ENCODE assay signal across 8 cellular contexts in genomic region chr4:155666701-155667537, GRCh38. TPM values are rescaled to one million over a fixed set of nuclear protein-coding genes. Genes with fewer than 3 reads are reported as not detected.
DNase-seq lines count a peak whose midpoint lies in the region; ATAC-seq and TF ChIP-seq lines count a peak whose summit lies in the region.

Gene GUCY1A1 (plus strand): TSS chr4:155666848. CDS start chr4:155696868, 30,020 bp downstream.

- peak within 1 kb of the TSS; percentile 38 for H3K27ac Mint-ChIP-seq in activated naive CD8-positive, alpha-beta T cell treated with anti-CD3 and anti-CD28 coated beads, Interleukin-2, amount 50 U/mL, for 24 hours

- peaks cover 52% of the 10 kb centered on the region for H3K27me3 Mint-ChIP-seq in activated naive CD8-positive, alpha-beta T cell treated with anti-CD3 and anti-CD28 coated beads, Interleukin-2, amount 50 U/mL, for 24 hours

- H3K36me3 ChIP-seq in MM.1S (replicated peaks; ENCODE audit: insufficient read depth, low read length) = no peaks in the 10 kb centered on the region; the same call in 1 of the 2 replicates
- H3K36me3 ChIP-seq in left ventricle myocardium inferior = no peaks in the 10 kb centered on the region
- no peaks in the 10 kb centered on the region for H3K36me3 ChIP-seq in ovary

- H3K27ac ChIP-seq in MM.1S (ENCODE audit: low read length) (peak within 1 kb of the TSS; percentile 88), left ventricle myocardium inferior (replicated peaks) (peak within 1 kb of the TSS; percentile 97), ovary (peak within 1 kb of the TSS; percentile 11 to 33)

- H3K79me2 ChIP-seq in MM.1S (ENCODE audit: low read length) = peaks cover 42% of the 10 kb centered on the region

- H3K4me1 Mint-ChIP-seq in activated naive CD8-positive, alpha-beta T cell treated with anti-CD3 and anti-CD28 coated beads, Interleukin-2, amount 50 U/mL, for 24 hours = peaks cover 16% of the 10 kb centered on the region

- peak within 1 kb of the TSS; percentile 84 for H2AFZ ChIP-seq in MM.1S (ENCODE audit: low read length)

- H3K9ac ChIP-seq in MM.1S (ENCODE audit: low read length) = peak within 1 kb of the TSS; percentile 88

- peak; percentile 78 for DNase-seq in GM12865 (ENCODE audit: low read depth)
- peak; percentile 80 for DNase-seq in MM.1S
- DNase-seq in activated naive CD8-positive, alpha-beta T cell treated with anti-CD3 and anti-CD28 coated beads, Interleukin-2, amount 50 U/mL, for 24 hours = peak; percentile 23
- DNase-seq in left ventricle myocardium inferior = peak; percentile 28
- DNase-seq in ovary = peak in 2 of 5 donors; percentile 20 to 22
- DNase-seq in DMS153 treated with DMSO at 0.1 percent for 48 hours (lab: John Stamatoyannopoulos, UW; ENCODE audit: unreplicated experiment) = no peak
- no peak for DNase-seq in OCI-M2 (lab: John Stamatoyannopoulos, UW; ENCODE audit: unreplicated experiment)

- peak within 1 kb of the TSS; percentile 95 for H3K4me2 ChIP-seq in MM.1S (ENCODE audit: low read depth, low read length)

- H3K9me2 ChIP-seq in MM.1S (replicated peaks; ENCODE audit: insufficient read depth, low read length) = no peaks in the 10 kb centered on the region

- H3K4me3 ChIP-seq in GM12865 (ENCODE audit: low read depth, low read length) (peak within 1 kb of the TSS; percentile 76), MM.1S (ENCODE audit: low read length) (peak within 1 kb of the TSS; percentile 86), left ventricle myocardium inferior (peak within 1 kb of the TSS; percentile 85), ovary (peak within 1 kb of the TSS; percentile 55)

- WGBS in ovary, 3 donors = 1 to 2% (median 1%) methylated on average over 47 to 49 of the region's 49 CpGs

- peak; percentile 66 for ATAC-seq in GM21723 (IDR thresholded peaks at IDR 0.05; ENCODE audit: unreplicated experiment)
- ATAC-seq in activated naive CD8-positive, alpha-beta T cell treated with anti-CD3 and anti-CD28 coated beads, Interleukin-2, amount 50 U/mL, for 24 hours = peak; percentile 39

- H3K9me3 Mint-ChIP-seq in activated naive CD8-positive, alpha-beta T cell treated with anti-CD3 and anti-CD28 coated beads, Interleukin-2, amount 50 U/mL, for 24 hours = no peaks in the 10 kb centered on the region

- no peak for TF ChIP-seq POLR2A in ovary (IDR thresholded peaks at IDR 0.05)

- intact Hi-C loops in left ventricle myocardium inferior (cut with micrococcal nuclease) = no loop called here
- intact Hi-C loops in ovary (cut with DNase I) = no loop called here

- peak within 1 kb of the TSS; percentile 77 for H3K4me3 Mint-ChIP-seq in activated naive CD8-positive, alpha-beta T cell treated with anti-CD3 and anti-CD28 coated beads, Interleukin-2, amount 50 U/mL, for 24 hours

- no peaks in the 10 kb centered on the region for H3K9me3 ChIP-seq in MM.1S (replicated peaks; ENCODE audit: insufficient read depth, low read length)
- no peaks in the 10 kb centered on the region for H3K9me3 ChIP-seq in left ventricle myocardium inferior (replicated peaks)
- H3K9me3 ChIP-seq in ovary = no peaks in the 10 kb centered on the region

- H3K36me3 Mint-ChIP-seq in activated naive CD8-positive, alpha-beta T cell treated with anti-CD3 and anti-CD28 coated beads, Interleukin-2, amount 50 U/mL, for 24 hours (ENCODE audit: low read depth) = no peaks in the 10 kb centered on the region

- peaks cover 17% of the 10 kb centered on the region for H3F3A ChIP-seq in MM.1S (ENCODE audit: insufficient read depth, low read length)

- H3K27me3 ChIP-seq in MM.1S (replicated peaks; ENCODE audit: insufficient read depth, low read length) (no peaks in the 10 kb centered on the region), left ventricle myocardium inferior (ENCODE audit: low read depth) (peaks cover 3% of the 10 kb centered on the region), ovary (no peaks in the 10 kb centered on the region)

- no peaks in the 10 kb centered on the region for H4K20me1 ChIP-seq in MM.1S (ENCODE audit: insufficient read depth, low read length)

- TF ChIP-seq CTCF in GM12865 (IDR thresholded peaks at IDR 0.05; ENCODE audit: insufficient read depth, low read depth, low read length, missing control alignments) (no peak), MM.1S (IDR thresholded peaks at IDR 0.05; ENCODE audit: low read length) (peak; percentile 26; the same call in 1 of the 2 replicates), left ventricle myocardium inferior (IDR thresholded peaks at IDR 0.05; ENCODE audit: borderline replicate concordance) (no peak), ovary (IDR thresholded peaks at IDR 0.05) (no peak)

- TF ChIP-seq EP300 in ovary (IDR thresholded peaks at IDR 0.05) = no peak

- peaks cover 14% of the 10 kb centered on the region; the same call in 1 of the 2 replicates for H3K4me1 ChIP-seq in MM.1S (ENCODE audit: low read length)
- peaks cover 44% of the 10 kb centered on the region for H3K4me1 ChIP-seq in left ventricle myocardium inferior
- H3K4me1 ChIP-seq in ovary (ENCODE audit: insufficient read depth) = no peaks in the 10 kb centered on the region

RNA-seq across cellular contexts. Expression of gene GUCY1A1, which starts in this region (rescaled TPM):
- total RNA-seq in left ventricle myocardium inferior (43.0 TPM), ovary (10 to 100 TPM in 1 of 7 donors, 1 to 10 TPM in 6; 3.0 to 12.1 (median 6.2) TPM)
- 10 to 100 TPM in 1 of 2 donors, 1 to 10 TPM in 1; 6.4 to 26.9 TPM for polyA plus RNA-seq in ovary

Comparison
In these comparisons a context has a peak if more than half of its experiments do, and no peak if none do; other contexts are left out.
1. DNase-seq: peak in GM12865 (single experiment), MM.1S (single experiment), activated naive CD8-positive, alpha-beta T cell treated with anti-CD3 and anti-CD28 coated beads, Interleukin-2, amount 50 U/mL, for 24 hours (single experiment) and left ventricle myocardium inferior (single experiment); none in DMS153 treated with DMSO at 0.1 percent for 48 hours (single experiment) and OCI-M2 (single experiment).
2. H3K27ac ChIP-seq: peak in every context shown above with its lines; median percentile 97 in left ventricle myocardium inferior; 88 in MM.1S; 22 in ovary.
3. Peak in every context shown above with its lines, with median percentiles within 50 percentile points of each other: H3K4me3 ChIP-seq.